12 cellular contexts compared by ENCODE assay signal in the genomic region with DNA sequence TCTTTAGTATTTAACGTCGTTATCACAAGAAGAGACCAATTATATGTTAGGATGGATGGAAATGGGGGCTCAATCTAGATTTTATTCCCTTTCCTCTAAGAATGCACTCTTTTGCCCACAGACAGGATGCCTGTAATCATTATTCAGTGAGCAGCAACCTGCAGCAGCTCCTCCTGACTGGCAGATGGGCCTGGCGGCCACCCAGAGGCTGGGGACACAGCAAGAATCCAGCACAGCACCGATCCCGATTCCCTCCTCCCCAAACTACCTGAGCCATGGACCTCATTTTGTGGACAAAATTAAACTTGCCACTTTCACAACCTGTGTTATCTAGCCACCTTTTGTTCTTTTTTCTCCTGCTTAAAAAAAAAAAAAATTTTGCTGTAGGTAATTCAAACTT.
DNase-seq lines count a peak whose midpoint lies in the region; ATAC-seq and TF ChIP-seq lines count a peak whose summit lies in the region.
"Had no signal": no experiment of that assay in that cellular context is flagged by ENCODE, and none has a peak within 500 bp of the region (broad histone marks: within the 10 kb centered on the region; RNA-seq: fewer than 3 reads in every experiment).

No MANE protein-coding gene starts in this region.

- H2BK12ac ChIP-seq in H9 (ENCODE audit: insufficient read length, low read depth, low read length) (no peak overlapping the region), neuronal stem cell (ENCODE audit: low read length) (no peak overlapping the region)

- H3K4me1 ChIP-seq in CD8-positive, alpha-beta T cell (ENCODE audit: insufficient read depth, low read length), result peaks cover 44% of the 10 kb centered on the region
- no peaks in the 10 kb centered on the region for H3K4me1 ChIP-seq in H9 (ENCODE audit: insufficient read depth, low read length)
- peaks cover 8 to 22% of the 10 kb centered on the region in 2 donors for H3K4me1 ChIP-seq in neuronal stem cell (ENCODE audit: control insufficient read depth in 2 of 2, insufficient read depth in 1 of 2, low read depth in 1 of 2, low read length in 2 of 2)

- H3K18ac ChIP-seq in H9 (ENCODE audit: insufficient read length, low read depth, low read length) (no peak overlapping the region), neuronal stem cell (ENCODE audit: low read length) (no peak overlapping the region)

- no peaks in the 10 kb centered on the region for H3K79me2 ChIP-seq in H9 (ENCODE audit: insufficient read depth, low read length)

- no peak overlapping the region for H4K5ac ChIP-seq in H9 (ENCODE audit: insufficient read length, low read depth, low read length)

- H3K27ac Mint-ChIP-seq in CD8-positive, alpha-beta T cell, result peak overlapping the region; percentile 52
- H3K27ac Mint-ChIP-seq in H9 (peak overlapping the region in 2 of 3 experiments; percentile 85 to 86; a peak in 5 of 7 replicates), natural killer cell (peak overlapping the region; percentile 78 to 88)
- H3K27ac Mint-ChIP-seq: nephron progenitor cell had no signal

- no peaks in the 10 kb centered on the region for H3K27me3 ChIP-seq in CD8-positive, alpha-beta T cell (ENCODE audit: insufficient read depth, low read length)
- H3K27me3 ChIP-seq in H9 (ENCODE audit: insufficient read depth, low read length) (no peaks in the 10 kb centered on the region), neuronal stem cell (ENCODE audit: control insufficient read depth in 3 of 3, insufficient read depth in 3 of 3, low read depth in 1 of 3, low read length in 3 of 3) (no peaks in the 10 kb centered on the region)

- H4K8ac ChIP-seq in H9 (replicated peaks; ENCODE audit: insufficient read length, low read depth, low read length) (no peak overlapping the region), neuronal stem cell (ENCODE audit: low read depth, low read length) (no peak overlapping the region)

- H4K91ac ChIP-seq in H9 (ENCODE audit: insufficient read length, low read depth, low read length), result no peak overlapping the region
- H4K91ac ChIP-seq in neuronal stem cell (ENCODE audit: low read depth, low read length, poor library complexity), result no peak overlapping the region

- no peak overlapping the region for H3K56ac ChIP-seq in H9 (ENCODE audit: insufficient read length, low read depth, low read length)

- H4K20me1 ChIP-seq in H9 (ENCODE audit: control insufficient read depth, insufficient read depth, insufficient read length), result no peaks in the 10 kb centered on the region

- no peak overlapping the region for H2BK20ac ChIP-seq in H9 (ENCODE audit: low read depth, low read length, poor library complexity, severe bottlenecking)

- H2AFZ ChIP-seq in H9 (ENCODE audit: low read length) (no peak overlapping the region), neuronal stem cell (ENCODE audit: low read length) (no peak overlapping the region)

- CTCF ChIA-PET in CD8-positive, alpha-beta T cell (lab: Charles Lee), result interaction anchor here (0.6 to 0.8 kb wide), 2 partner anchors 26 to 173 kb away, joined by 3 read pairs; no protein-coding TSS in a partner anchor

- H3K23ac ChIP-seq in H9 (ENCODE audit: insufficient read length, low read depth, low read length) (no peak overlapping the region), neuronal stem cell (ENCODE audit: low read depth, low read length, poor library complexity) (no peak overlapping the region)

- no peak for ATAC-seq in CD8-positive, alpha-beta T cell
- ATAC-seq in natural killer cell (no peak), HG02798 (IDR thresholded peaks at IDR 0.05; ENCODE audit: poor library complexity, unreplicated experiment) (no peak)
- ATAC-seq: left cardiac atrium had no signal

- DNase-seq in CD8-positive, alpha-beta T cell, result no peak
- DNase-seq in H9, result no peak
- DNase-seq in cerebellar cortex (ENCODE audit: low spot score), result peak; percentile 96
- no peak for DNase-seq in natural killer cell
- DNase-seq in NCI-H1092 treated with DMSO at 0.1 percent for 48 hours (lab: John Stamatoyannopoulos, UW), result no peak
- DNase-seq in neuronal stem cell (ENCODE audit: low spot score), result no peak
- DNase-seq: left cardiac atrium, NCI-H146, nephron progenitor cell had no signal

- H3K14ac ChIP-seq in H9 (ENCODE audit: insufficient read depth, low read length) (no peak overlapping the region), neuronal stem cell (ENCODE audit: low read length) (no peak overlapping the region)

- intact Hi-C loops in CD8-positive, alpha-beta T cell (cut with DNase I, micrococcal nuclease), result no loop called here
- intact Hi-C loops in natural killer cell (cut with micrococcal nuclease), result no loop called here

- H3K4ac ChIP-seq in H9 (ENCODE audit: low read depth, low read length) (no peak overlapping the region), neuronal stem cell (ENCODE audit: low read length) (no peak overlapping the region)

- no peak for TF ChIP-seq CTCF in CD8-positive, alpha-beta T cell (IDR thresholded peaks at IDR 0.05)
- TF ChIP-seq CTCF in H9 (conservative IDR thresholded peaks at IDR 0.05), result no peak
- TF ChIP-seq CTCF in natural killer cell (IDR thresholded peaks at IDR 0.05), result no peak

- no peak overlapping the region for H3K27ac ChIP-seq in CD8-positive, alpha-beta T cell (ENCODE audit: low read depth, low read length)
- H3K27ac ChIP-seq in H9 (ENCODE audit: insufficient read length, low read depth, low read length) (no peak overlapping the region), neuronal stem cell (replicated peaks; ENCODE audit: low read length) (no peak overlapping the region)

- no peak overlapping the region for H3K4me3 ChIP-seq in CD8-positive, alpha-beta T cell (ENCODE audit: low read depth, low read length)
- H3K4me3 ChIP-seq in neuronal stem cell (ENCODE audit: low read length in 2 of 2), result no peak overlapping the region

- H3K9ac ChIP-seq in H9 (ENCODE audit: extremely low read depth, insufficient read length, low read length) (no peak overlapping the region), neuronal stem cell (ENCODE audit: low read depth, low read length, poor library complexity) (no peak overlapping the region)

- no peaks in the 10 kb centered on the region for H3K27me3 Mint-ChIP-seq in CD8-positive, alpha-beta T cell (ENCODE audit: low read depth)
- H3K27me3 Mint-ChIP-seq in H9 (ENCODE audit: low read depth) (no peaks in the 10 kb centered on the region), natural killer cell (ENCODE audit: low read depth in 2 of 2) (no peaks in the 10 kb centered on the region)
- H3K27me3 Mint-ChIP-seq: IgD-negative memory B cell had no signal

- H2AK5ac ChIP-seq in H9 (ENCODE audit: insufficient read length, low read length), result no peak overlapping the region
- no peak overlapping the region for H2AK5ac ChIP-seq in neuronal stem cell (ENCODE audit: low read depth, low read length)

- H3K9me3 Mint-ChIP-seq in CD8-positive, alpha-beta T cell, result no peaks in the 10 kb centered on the region
- H3K9me3 Mint-ChIP-seq in H9 (peaks cover 2 to 7% of the 10 kb centered on the region in 2 experiments; a peak in 1 of 5 replicates), natural killer cell (peaks cover 0 to 2% of the 10 kb centered on the region in 2 donors)
- H3K9me3 Mint-ChIP-seq: activated T-helper 1 cell treated with anti-CD3 and anti-CD28 coated beads, Interleukin-12 subunit alpha, Interleukin-12 subunit beta, Interleukin-2, Interleukin-4 antibody, amounts not matched to agents 30 ng/mL and 10 ng/mL and 1 ng/mL, durations not matched to agents 14 hours and 24 hours and 36 hours; IgD-negative memory B cell had no signal

- POLR2A ChIA-PET in CD8-positive, alpha-beta T cell (lab: Charles Lee), result interaction anchor here (0.6 to 0.9 kb wide), 2 partner anchors 20 to 112 kb away, joined by 3 read pairs; no protein-coding TSS in a partner anchor

- no peak overlapping the region for H2BK5ac ChIP-seq in H9 (ENCODE audit: insufficient read length, low read length)
- no peak overlapping the region for H2BK5ac ChIP-seq in neuronal stem cell (ENCODE audit: low read length)

- no peaks in the 10 kb centered on the region for H3K9me3 ChIP-seq in CD8-positive, alpha-beta T cell (ENCODE audit: low read length)
- no peaks in the 10 kb centered on the region for H3K9me3 ChIP-seq in H9 (ENCODE audit: control insufficient read depth, low read depth, low read length)
- no peaks in the 10 kb centered on the region for H3K9me3 ChIP-seq in neuronal stem cell (replicated peaks in 1 of 2; ENCODE audit: control insufficient read depth in 2 of 2, insufficient read depth in 1 of 2, low read depth in 1 of 2, low read length in 2 of 2)

- WGBS in H9 (ENCODE audit: extremely low coverage, insufficient read length, low lambda C conversion rate), result no CpG with 5 or more reads among the region's 5 CpGs
- WGBS in neuronal stem cell (ENCODE audit: extremely low coverage in 2 of 2, insufficient read length in 2 of 2, insufficient replicate concordance in 1 of 2), 2 donors, result no CpG with 5 or more reads among the region's 5 CpGs

- H3K4me3 Mint-ChIP-seq in CD8-positive, alpha-beta T cell, result no peak overlapping the region
- H3K4me3 Mint-ChIP-seq in H9 (no peak overlapping the region), natural killer cell (no peak overlapping the region)
- H3K4me3 Mint-ChIP-seq: activated T-helper 1 cell treated with anti-CD3 and anti-CD28 coated beads, Interleukin-12 subunit alpha, Interleukin-12 subunit beta, Interleukin-2, Interleukin-4 antibody, amounts not matched to agents 30 ng/mL and 10 ng/mL and 1 ng/mL, durations not matched to agents 14 hours and 24 hours and 36 hours; nephron progenitor cell had no signal

- H3K4me1 Mint-ChIP-seq in CD8-positive, alpha-beta T cell (ENCODE audit: low read depth), result peaks cover 58% of the 10 kb centered on the region
- H3K4me1 Mint-ChIP-seq in H9, result peaks cover 35 to 45% of the 10 kb centered on the region in 2 experiments
- H3K4me1 Mint-ChIP-seq in natural killer cell, result peaks cover 47 to 51% of the 10 kb centered on the region in 2 donors

- H3K4me2 ChIP-seq in H9 (ENCODE audit: insufficient read depth, insufficient read length, low read length) (no peak overlapping the region), neuronal stem cell (ENCODE audit: insufficient read depth, low read length, poor library complexity, severe bottlenecking) (no peak overlapping the region)

- no peaks in the 10 kb centered on the region for H3K23me2 ChIP-seq in H9 (ENCODE audit: insufficient read length, low read depth, low read length, poor library complexity, severe bottlenecking)

- H3K79me1 ChIP-seq in H9 (ENCODE audit: insufficient read depth, low read depth, low read length, poor library complexity, severe bottlenecking) (no peaks in the 10 kb centered on the region), neuronal stem cell (ENCODE audit: low read depth, low read length) (no peaks in the 10 kb centered on the region)

- no peak overlapping the region for H2BK15ac ChIP-seq in H9 (ENCODE audit: low read depth, low read length)
- no peak overlapping the region for H2BK15ac ChIP-seq in neuronal stem cell (ENCODE audit: low read length)

- H3K36me3 ChIP-seq in CD8-positive, alpha-beta T cell (ENCODE audit: insufficient read depth, low read length), result no peaks in the 10 kb centered on the region
- H3K36me3 ChIP-seq in neuronal stem cell (replicated peaks in 1 of 2; ENCODE audit: control insufficient read depth in 2 of 2, insufficient read depth in 2 of 2, low read length in 2 of 2), result no peaks in the 10 kb centered on the region

- H3K36me3 Mint-ChIP-seq in CD8-positive, alpha-beta T cell, result peaks cover 42% of the 10 kb centered on the region
- H3K36me3 Mint-ChIP-seq in H9 (ENCODE audit: insufficient read depth in 1 of 3, low read depth in 3 of 3) (peaks cover 4 to 15% (median 5%) of the 10 kb centered on the region in 3 experiments), natural killer cell (no peaks in the 10 kb centered on the region)

- no peak overlapping the region for H2BK120ac ChIP-seq in H9 (ENCODE audit: low read depth, low read length, poor library complexity, severe bottlenecking)
- no peak overlapping the region for H2BK120ac ChIP-seq in neuronal stem cell (ENCODE audit: low read depth, low read length)

- H3T11ph ChIP-seq in H9 (ENCODE audit: low read length), result no peak overlapping the region
